8 cellular contexts compared by ENCODE assay signal in the genomic region with DNA sequence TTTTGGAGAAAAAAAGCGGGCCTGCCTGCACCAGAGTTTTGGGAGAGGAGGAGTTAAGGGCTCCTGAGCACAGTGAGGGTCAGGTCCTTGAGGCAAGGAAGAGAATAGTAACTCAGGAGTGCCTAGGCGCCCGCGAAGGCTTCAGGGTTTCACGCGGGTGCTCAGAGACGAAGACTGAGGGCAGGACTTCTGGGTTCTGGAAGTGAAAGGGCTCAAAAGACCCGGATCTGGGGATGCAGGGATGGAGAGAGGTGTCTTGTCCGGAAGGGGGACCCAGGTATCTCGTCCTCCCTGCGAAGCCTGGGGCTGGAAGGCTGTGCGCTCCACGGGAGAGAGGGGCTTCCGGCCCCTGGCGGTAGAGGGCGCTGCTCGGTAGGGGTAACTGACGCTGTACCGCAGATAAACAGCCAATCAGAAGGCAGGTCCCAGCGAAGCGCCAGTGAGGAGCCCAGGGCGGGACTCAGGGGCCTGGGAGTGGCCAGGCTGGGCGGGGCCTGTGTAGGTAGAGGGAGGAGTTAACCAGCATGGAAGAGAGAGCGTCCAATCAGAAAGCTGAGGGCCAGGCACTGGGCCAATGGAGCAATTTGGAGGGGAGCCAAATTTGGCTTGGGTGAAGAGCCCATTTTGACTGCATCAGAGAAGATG. TPM values are rescaled to one million over a fixed set of nuclear protein-coding genes. Genes with fewer than 3 reads are reported as not detected.
DNase-seq lines count a peak whose midpoint lies in the region; ATAC-seq, FAIRE-seq and TF ChIP-seq lines count a peak whose summit lies in the region.

No MANE protein-coding gene starts in this region.

- 70% methylated on average over 24 of the region's 24 CpGs for WGBS in HepG2 (ENCODE audit: low lambda C conversion rate)

- H2AFZ ChIP-seq in HepG2 (ENCODE audit: low read length): no peak overlapping the region

- peak overlapping the region; percentile 38; the same call in 1 of the 2 replicates for H3K9ac ChIP-seq in HepG2 (ENCODE audit: insufficient read depth, low read depth, low read length)
- H3K9ac ChIP-seq in stomach smooth muscle (ENCODE audit: low read length in 2 of 2): peak overlapping the region; percentile 97 to 98

- H3K4me2 ChIP-seq in HepG2 (ENCODE audit: low read depth, low read length): peak overlapping the region; percentile 71

- H3K36me3 Mint-ChIP-seq in T-helper 17 cell (ENCODE audit: low read depth): no peaks in the 10 kb centered on the region

- H3K27me3 Mint-ChIP-seq in T-helper 17 cell: peaks cover 10% of the 10 kb centered on the region

- DNase-seq in NCI-H526 (lab: John Stamatoyannopoulos, UW) (peak; percentile 23 to 61), NCI-H526 treated with DMSO at 0.1 percent for 48 hours (lab: John Stamatoyannopoulos, UW) (no peak), M059J (ENCODE audit: low read depth) (peak; percentile 54), T-helper 17 cell (peak in 1 of 3 donors; percentile 39), dermis microvascular lymphatic vessel endothelial cell (ENCODE audit: low read depth in 2 of 2) (peak; percentile 87 to 91), HepG2 (ENCODE audit: low spot score) (peak; percentile 58)

- TF ChIP-seq EP300 in HepG2 (IDR thresholded peaks at IDR 0.05; ENCODE audit: low read depth in 2 of 2, low read length in 2 of 2) (no peak), HepG2 (CRISPR knock-in tag; IDR thresholded peaks at IDR 0.05; ENCODE audit: borderline replicate concordance) (0 out of 2 replicates have a peak, but pooled peaks have one; percentile 15)

- BruUV-seq in HepG2 (replicated peaks; lab: Mats Ljungman, UMichigan): no TSS peak

- no peak for FAIRE-seq in HepG2 (lab: Jason Lieb, UNC)

- H3K36me3 ChIP-seq in HepG2 (replicated peaks in 1 of 2; ENCODE audit: control insufficient read depth in 1 of 2, insufficient read depth in 2 of 2, low read length in 2 of 2): no peaks in the 10 kb centered on the region
- H3K36me3 ChIP-seq in stomach smooth muscle (ENCODE audit: control insufficient read depth in 2 of 2, insufficient read depth in 2 of 2, low read length in 2 of 2): peaks cover 22 to 24% of the 10 kb centered on the region in 2 donors

- TF ChIP-seq POLR2A in HepG2 (IDR thresholded peaks at IDR 0.05; ENCODE audit: insufficient read depth in 1 of 2, low read depth in 2 of 2, low read length in 2 of 2): no peak

- intact Hi-C loops in HepG2 (cut with micrococcal nuclease; ENCODE audit: unreplicated experiment): no loop called here

- no peaks in the 10 kb centered on the region for H4K20me1 ChIP-seq in HepG2 (ENCODE audit: insufficient read depth, low read length)

- peak overlapping the region; percentile 83 for H3K4me3 Mint-ChIP-seq in T-helper 17 cell

- H3K4me1 ChIP-seq in HepG2 (ENCODE audit: insufficient read depth, low read length) (peaks cover 48% of the 10 kb centered on the region), stomach smooth muscle (ENCODE audit: control insufficient read depth, insufficient read depth, low read length) (peaks cover 59% of the 10 kb centered on the region)

- H3K27ac ChIP-seq in HepG2 (ENCODE audit: extremely low read length, insufficient read depth, low read length): no peak overlapping the region
- H3K27ac ChIP-seq in stomach smooth muscle (ENCODE audit: low read length): peak overlapping the region; percentile 99

- peak; percentile 68 for TF ChIP-seq CTCF in HepG2 (CRISPR knock-in tag; IDR thresholded peaks at IDR 0.05)

- peaks cover 10% of the 10 kb centered on the region for H3K4me1 Mint-ChIP-seq in T-helper 17 cell

- POLR2A ChIA-PET in HepG2 (lab: Yijun Ruan, JAX): interaction anchor here (0.6 to 1.3 kb wide), 3 partner anchors 13 to 14 kb away, joined by 4 to 13 read pairs (median 7); a partner anchor contains a TSS

- CTCF ChIA-PET in HepG2 (lab: Yijun Ruan, JAX; ENCODE audit: low intra/inter-chr PET ratio, low total read pairs): no interaction called here

- no peak for TF ChIP-seq RAD21 in HepG2 (CRISPR knock-in tag; IDR thresholded peaks at IDR 0.05)

- H3K79me2 ChIP-seq in HepG2 (ENCODE audit: insufficient read depth, low read length): no peaks in the 10 kb centered on the region

- in situ Hi-C loops in HepG2 (cut with HindIII; ENCODE audit: extremely low pct_ligation_motif_present, low pct_unique_long_range_greater_than_20kb): no loop called here

- ATAC-seq in T-helper 17 cell (peak; percentile 30), HepG2 (no peak), GM19467 (IDR thresholded peaks at IDR 0.05; ENCODE audit: unreplicated experiment) (no peak)

- peak overlapping the region; percentile 49 for H3K27ac Mint-ChIP-seq in T-helper 17 cell

- H3K9me3 ChIP-seq in T-helper 17 cell (ENCODE audit: control insufficient read depth, low read length, poor library complexity, severe bottlenecking) (no peaks in the 10 kb centered on the region), HepG2 (ENCODE audit: low read length) (no peaks in the 10 kb centered on the region), stomach smooth muscle (ENCODE audit: control insufficient read depth in 2 of 2, low read length in 2 of 2) (no peaks in the 10 kb centered on the region)

- peak overlapping the region; percentile 61 to 74 (median 63); a peak in 5 of 6 replicates for H3K4me3 ChIP-seq in HepG2 (replicated peaks in 1 of 3; ENCODE audit: insufficient read depth in 1 of 3, low read depth in 2 of 3, low read length in 3 of 3)
- peak overlapping the region; percentile 96 for H3K4me3 ChIP-seq in stomach smooth muscle (ENCODE audit: low read length in 2 of 2)

- H3K27me3 ChIP-seq in HepG2 (ENCODE audit: control insufficient read depth in 1 of 2, insufficient read depth in 2 of 2, low read length in 2 of 2): peaks cover 0 to 7% of the 10 kb centered on the region in 2 experiments; a peak in 1 of 5 replicates
- H3K27me3 ChIP-seq in stomach smooth muscle (ENCODE audit: control insufficient read depth in 1 of 2, insufficient read depth in 2 of 2, low read length in 2 of 2): no peaks in the 10 kb centered on the region

RNA-seq across cellular contexts. Expression of a gene that starts 0.7 kb away (rescaled TPM):
- total RNA-seq in M059J (2014; rRNA removed; shearing (Covaris generic)): 32.8 and 37.5 TPM in 2 replicates
- 1 to 10 TPM in 1 of 2 donors, under 1 TPM in 1; 0.35 to 5.6 TPM for total RNA-seq in T-helper 17 cell
- 26.2 and 40.7 TPM in 2 replicates for total RNA-seq in dermis microvascular lymphatic vessel endothelial cell
- 0.52 and 0.80 TPM in 2 replicates for total RNA-seq in HepG2 (2016; rRNA removed; fragmentation: Illumina TruSeq; extraction: Trizol)
- total RNA-seq in HepG2 (2016; cell fraction: cytosol; rRNA removed; fragmentation: Illumina TruSeq; extraction: Trizol; ENCODE audit: low read depth): 0.53 and 0.61 TPM in 2 replicates
- total RNA-seq in HepG2 (2016; cell fraction: insoluble cytoplasmic fraction; rRNA removed; fragmentation: Illumina TruSeq; extraction: Trizol): 0.31 and 0.87 TPM in 2 replicates
- 0.72 and 0.80 TPM in 2 replicates for total RNA-seq in HepG2 (2016; cell fraction: membrane; rRNA removed; fragmentation: Illumina TruSeq; extraction: Trizol)
- total RNA-seq in HepG2 (2016; cell fraction: nucleus; rRNA removed; fragmentation: Illumina TruSeq; extraction: Trizol): 0.84 and 0.97 TPM in 2 replicates
- polyA plus RNA-seq in HepG2 (2011; rRNA removed): 2.9 TPM in 2 replicates
- polyA plus RNA-seq in HepG2 (2011; cell fraction: cytosol; rRNA removed): 2.2 and 2.6 TPM in 2 replicates
- polyA plus RNA-seq in HepG2 (2011; cell fraction: nucleus; rRNA removed): 6.8 and 7.8 TPM in 2 replicates
- polyA plus RNA-seq in HepG2 (2012): 0.55 and 1.2 TPM in 2 replicates
- 1.5 and 2.0 TPM in 2 replicates for polyA plus RNA-seq in HepG2 (2016; cell fraction: cytosol; fragmentation: Illumina TruSeq; extraction: Trizol; ENCODE audit: low read depth)
- 1.0 and 1.6 TPM in 2 replicates for polyA plus RNA-seq in HepG2 (2016; cell fraction: insoluble cytoplasmic fraction; fragmentation: Illumina TruSeq; extraction: Trizol; ENCODE audit: low read depth)
- polyA plus RNA-seq in HepG2 (2016; cell fraction: membrane; fragmentation: Illumina TruSeq; extraction: Trizol; ENCODE audit: low read depth): 1.6 and 2.4 TPM in 2 replicates
- polyA plus RNA-seq in HepG2 (2016; cell fraction: nucleus; fragmentation: Illumina TruSeq; extraction: Trizol; ENCODE audit: insufficient read depth, low read depth): 1.2 and 2.2 TPM in 2 replicates
- polyA minus RNA-seq in HepG2 (2011; rRNA and poly(A)+ RNA removed; ENCODE audit: low replicate concordance): 1.8 and 12.1 TPM in 2 replicates
- 1.4 and 3.0 TPM in 2 replicates for polyA minus RNA-seq in HepG2 (2011; cell fraction: cytosol; rRNA and poly(A)+ RNA removed)
- polyA minus RNA-seq in HepG2 (2011; cell fraction: nucleus; rRNA and poly(A)+ RNA removed): 1.2 and 3.4 TPM in 2 replicates

RNA-seq across cellular contexts. Expression of a gene that starts 10.2 kb away (rescaled TPM):
- total RNA-seq in M059J (2014; rRNA removed; shearing (Covaris generic)): 0.10 TPM in 1 of 2 replicates, not detected in the other
- 1 to 10 TPM; 1.3 to 2.8 TPM for total RNA-seq in T-helper 17 cell
- not detected in 2 replicates for total RNA-seq in dermis microvascular lymphatic vessel endothelial cell
- 0.44 and 0.97 TPM in 2 replicates for total RNA-seq in HepG2 (2016; rRNA removed; fragmentation: Illumina TruSeq; extraction: Trizol)
- total RNA-seq in HepG2 (2016; cell fraction: cytosol; rRNA removed; fragmentation: Illumina TruSeq; extraction: Trizol; ENCODE audit: low read depth): 0.30 and 0.44 TPM in 2 replicates
- total RNA-seq in HepG2 (2016; cell fraction: insoluble cytoplasmic fraction; rRNA removed; fragmentation: Illumina TruSeq; extraction: Trizol): 0.97 TPM in 1 of 2 replicates, not detected in the other
- total RNA-seq in HepG2 (2016; cell fraction: membrane; rRNA removed; fragmentation: Illumina TruSeq; extraction: Trizol): 0.53 and 0.72 TPM in 2 replicates
- total RNA-seq in HepG2 (2016; cell fraction: nucleus; rRNA removed; fragmentation: Illumina TruSeq; extraction: Trizol): 0.81 and 2.1 TPM in 2 replicates
- polyA plus RNA-seq in HepG2 (2011; rRNA removed): 0.24 and 0.64 TPM in 2 replicates
- polyA plus RNA-seq in HepG2 (2011; cell fraction: cytosol; rRNA removed): 0.10 and 0.27 TPM in 2 replicates
- 3.9 and 6.8 TPM in 2 replicates for polyA plus RNA-seq in HepG2 (2011; cell fraction: nucleus; rRNA removed)
- polyA plus RNA-seq in HepG2 (2012): 2.0 and 11.8 TPM in 2 replicates
- 0.08 and 0.14 TPM in 2 replicates for polyA plus RNA-seq in HepG2 (2016; cell fraction: cytosol; fragmentation: Illumina TruSeq; extraction: Trizol; ENCODE audit: low read depth)
- polyA plus RNA-seq in HepG2 (2016; cell fraction: insoluble cytoplasmic fraction; fragmentation: Illumina TruSeq; extraction: Trizol; ENCODE audit: low read depth): 0.51 TPM in 1 of 2 replicates, not detected in the other
- polyA plus RNA-seq in HepG2 (2016; cell fraction: membrane; fragmentation: Illumina TruSeq; extraction: Trizol; ENCODE audit: low read depth): 0.20 and 0.42 TPM in 2 replicates
- 3.2 TPM in 2 replicates for polyA plus RNA-seq in HepG2 (2016; cell fraction: nucleus; fragmentation: Illumina TruSeq; extraction: Trizol; ENCODE audit: insufficient read depth, low read depth)
- 0.09 and 1.2 TPM in 2 replicates for polyA minus RNA-seq in HepG2 (2011; rRNA and poly(A)+ RNA removed; ENCODE audit: low replicate concordance)
- not detected in 2 replicates for polyA minus RNA-seq in HepG2 (2011; cell fraction: cytosol; rRNA and poly(A)+ RNA removed)
- 0.77 and 0.87 TPM in 2 replicates for polyA minus RNA-seq in HepG2 (2011; cell fraction: nucleus; rRNA and poly(A)+ RNA removed)

RNA-seq across cellular contexts. Expression of a gene that starts 13.4 kb away (rescaled TPM):
- total RNA-seq in M059J (2014; rRNA removed; shearing (Covaris generic)): 8.6 and 17.7 TPM in 2 replicates
- total RNA-seq in T-helper 17 cell (10 to 100 TPM; 15.8 to 21.9 TPM), dermis microvascular lymphatic vessel endothelial cell (12.1 and 16.3 TPM in 2 replicates), HepG2 (2016; rRNA removed; fragmentation: Illumina TruSeq; extraction: Trizol) (13.0 and 22.3 TPM in 2 replicates)
- 2.5 and 3.1 TPM in 2 replicates for total RNA-seq in HepG2 (2016; cell fraction: cytosol; rRNA removed; fragmentation: Illumina TruSeq; extraction: Trizol; ENCODE audit: low read depth)
- total RNA-seq in HepG2 (2016; cell fraction: insoluble cytoplasmic fraction; rRNA removed; fragmentation: Illumina TruSeq; extraction: Trizol): 10.7 and 21.4 TPM in 2 replicates
- 5.2 and 6.5 TPM in 2 replicates for total RNA-seq in HepG2 (2016; cell fraction: membrane; rRNA removed; fragmentation: Illumina TruSeq; extraction: Trizol)
- total RNA-seq in HepG2 (2016; cell fraction: nucleus; rRNA removed; fragmentation: Illumina TruSeq; extraction: Trizol): 20.2 and 21.0 TPM in 2 replicates
- polyA plus RNA-seq in HepG2 (2011; rRNA removed): 10.8 and 11.9 TPM in 2 replicates
- polyA plus RNA-seq in HepG2 (2011; cell fraction: cytosol; rRNA removed): 6.1 and 8.8 TPM in 2 replicates
- 83.4 and 108 TPM in 2 replicates for polyA plus RNA-seq in HepG2 (2011; cell fraction: nucleus; rRNA removed)
- 6.3 and 9.1 TPM in 2 replicates for polyA plus RNA-seq in HepG2 (2012)
- polyA plus RNA-seq in HepG2 (2016; cell fraction: cytosol; fragmentation: Illumina TruSeq; extraction: Trizol; ENCODE audit: low read depth): 1.9 and 2.5 TPM in 2 replicates
- polyA plus RNA-seq in HepG2 (2016; cell fraction: insoluble cytoplasmic fraction; fragmentation: Illumina TruSeq; extraction: Trizol; ENCODE audit: low read depth): 13.4 and 15.6 TPM in 2 replicates
- 3.6 and 4.2 TPM in 2 replicates for polyA plus RNA-seq in HepG2 (2016; cell fraction: membrane; fragmentation: Illumina TruSeq; extraction: Trizol; ENCODE audit: low read depth)
- 51.3 and 57.5 TPM in 2 replicates for polyA plus RNA-seq in HepG2 (2016; cell fraction: nucleus; fragmentation: Illumina TruSeq; extraction: Trizol; ENCODE audit: insufficient read depth, low read depth)
- polyA minus RNA-seq in HepG2 (2011; rRNA and poly(A)+ RNA removed; ENCODE audit: low replicate concordance): 7.1 and 29.7 TPM in 2 replicates
- polyA minus RNA-seq in HepG2 (2011; cell fraction: cytosol; rRNA and poly(A)+ RNA removed): 6.3 and 6.8 TPM in 2 replicates
- polyA minus RNA-seq in HepG2 (2011; cell fraction: nucleus; rRNA and poly(A)+ RNA removed): 19.5 and 24.3 TPM in 2 replicates

RNA-seq across cellular contexts. Expression of a gene that starts 30.1 kb away (rescaled TPM):
- 0.25 TPM in 1 of 2 replicates, not detected in the other for total RNA-seq in M059J (2014; rRNA removed; shearing (Covaris generic))
- total RNA-seq in T-helper 17 cell: under 1 TPM; 0.10 to 0.23 TPM
- total RNA-seq in dermis microvascular lymphatic vessel endothelial cell: under 0.01 and 0.13 TPM in 2 replicates
- total RNA-seq in HepG2 (2016; rRNA removed; fragmentation: Illumina TruSeq; extraction: Trizol): not detected in 2 replicates
- total RNA-seq in HepG2 (2016; cell fraction: cytosol; rRNA removed; fragmentation: Illumina TruSeq; extraction: Trizol; ENCODE audit: low read depth): 0.20 TPM in 1 of 2 replicates, not detected in the other
- total RNA-seq in HepG2 (2016; cell fraction: insoluble cytoplasmic fraction; rRNA removed; fragmentation: Illumina TruSeq; extraction: Trizol): not detected in 2 replicates
- total RNA-seq in HepG2 (2016; cell fraction: membrane; rRNA removed; fragmentation: Illumina TruSeq; extraction: Trizol): not detected in 2 replicates
- not detected in 2 replicates for total RNA-seq in HepG2 (2016; cell fraction: nucleus; rRNA removed; fragmentation: Illumina TruSeq; extraction: Trizol)
- polyA plus RNA-seq in HepG2 (2011; rRNA removed): 0.03 and 0.04 TPM in 2 replicates
- polyA plus RNA-seq in HepG2 (2011; cell fraction: cytosol; rRNA removed): 0.04 TPM in 1 of 2 replicates, not detected in the other
- not detected in 2 replicates for polyA plus RNA-seq in HepG2 (2011; cell fraction: nucleus; rRNA removed)
- not detected in 2 replicates for polyA plus RNA-seq in HepG2 (2012)
- not detected in 2 replicates for polyA plus RNA-seq in HepG2 (2016; cell fraction: cytosol; fragmentation: Illumina TruSeq; extraction: Trizol; ENCODE audit: low read depth)
- polyA plus RNA-seq in HepG2 (2016; cell fraction: insoluble cytoplasmic fraction; fragmentation: Illumina TruSeq; extraction: Trizol; ENCODE audit: low read depth): not detected in 2 replicates
- not detected in 2 replicates for polyA plus RNA-seq in HepG2 (2016; cell fraction: membrane; fragmentation: Illumina TruSeq; extraction: Trizol; ENCODE audit: low read depth)
- not detected in 2 replicates for polyA plus RNA-seq in HepG2 (2016; cell fraction: nucleus; fragmentation: Illumina TruSeq; extraction: Trizol; ENCODE audit: insufficient read depth, low read depth)
- polyA minus RNA-seq in HepG2 (2011; rRNA and poly(A)+ RNA removed; ENCODE audit: low replicate concordance): 0.12 TPM in 1 of 2 replicates, not detected in the other
- not detected in 2 replicates for polyA minus RNA-seq in HepG2 (2011; cell fraction: cytosol; rRNA and poly(A)+ RNA removed)
- not detected in 2 replicates for polyA minus RNA-seq in HepG2 (2011; cell fraction: nucleus; rRNA and poly(A)+ RNA removed)

RNA-seq across cellular contexts. Expression of a gene that starts 35.5 kb away (rescaled TPM):
- total RNA-seq in M059J (2014; rRNA removed; shearing (Covaris generic)): 29.7 and 47.8 TPM in 2 replicates
- total RNA-seq in T-helper 17 cell (10 to 100 TPM; 56.7 to 60.7 TPM), dermis microvascular lymphatic vessel endothelial cell (18.4 and 31.0 TPM in 2 replicates), HepG2 (2016; rRNA removed; fragmentation: Illumina TruSeq; extraction: Trizol) (18.3 and 40.8 TPM in 2 replicates)
- 8.5 and 8.7 TPM in 2 replicates for total RNA-seq in HepG2 (2016; cell fraction: cytosol; rRNA removed; fragmentation: Illumina TruSeq; extraction: Trizol; ENCODE audit: low read depth)
- 16.7 and 41.4 TPM in 2 replicates for total RNA-seq in HepG2 (2016; cell fraction: insoluble cytoplasmic fraction; rRNA removed; fragmentation: Illumina TruSeq; extraction: Trizol)
- 10.5 and 11.4 TPM in 2 replicates for total RNA-seq in HepG2 (2016; cell fraction: membrane; rRNA removed; fragmentation: Illumina TruSeq; extraction: Trizol)
- total RNA-seq in HepG2 (2016; cell fraction: nucleus; rRNA removed; fragmentation: Illumina TruSeq; extraction: Trizol): 48.9 and 60.3 TPM in 2 replicates
- polyA plus RNA-seq in HepG2 (2011; rRNA removed): 50.2 and 69.9 TPM in 2 replicates
- polyA plus RNA-seq in HepG2 (2011; cell fraction: cytosol; rRNA removed): 28.1 and 38.9 TPM in 2 replicates
- 352 and 416 TPM in 2 replicates for polyA plus RNA-seq in HepG2 (2011; cell fraction: nucleus; rRNA removed)
- 53.4 and 53.6 TPM in 2 replicates for polyA plus RNA-seq in HepG2 (2012)
- polyA plus RNA-seq in HepG2 (2016; cell fraction: cytosol; fragmentation: Illumina TruSeq; extraction: Trizol; ENCODE audit: low read depth): 5.4 TPM in 2 replicates
- polyA plus RNA-seq in HepG2 (2016; cell fraction: insoluble cytoplasmic fraction; fragmentation: Illumina TruSeq; extraction: Trizol; ENCODE audit: low read depth): 15.6 and 18.6 TPM in 2 replicates
- 8.3 and 8.9 TPM in 2 replicates for polyA plus RNA-seq in HepG2 (2016; cell fraction: membrane; fragmentation: Illumina TruSeq; extraction: Trizol; ENCODE audit: low read depth)
- polyA plus RNA-seq in HepG2 (2016; cell fraction: nucleus; fragmentation: Illumina TruSeq; extraction: Trizol; ENCODE audit: insufficient read depth, low read depth): 132 and 141 TPM in 2 replicates
- polyA minus RNA-seq in HepG2 (2011; rRNA and poly(A)+ RNA removed; ENCODE audit: low replicate concordance): 53.9 and 91.0 TPM in 2 replicates
- polyA minus RNA-seq in HepG2 (2011; cell fraction: cytosol; rRNA and poly(A)+ RNA removed): 21.0 and 32.2 TPM in 2 replicates
- polyA minus RNA-seq in HepG2 (2011; cell fraction: nucleus; rRNA and poly(A)+ RNA removed): 61.2 and 62.3 TPM in 2 replicates
